Comparison of ENCODE assay signal across 8 cellular contexts in genomic region chr12:110282956-110283817, GRCh38. TPM values are rescaled to one million over a fixed set of nuclear protein-coding genes. Genes with fewer than 3 reads are reported as not detected.
DNase-seq lines count a peak whose midpoint lies in the region; ATAC-seq, FAIRE-seq and TF ChIP-seq lines count a peak whose summit lies in the region.

No MANE protein-coding gene starts in this region.

- H4K20me1 ChIP-seq in keratinocyte (ENCODE audit: control insufficient read depth, extremely low read depth, insufficient read depth, low read length), result peaks cover 24% of the 10 kb centered on the region

- no peak overlapping the region for H2AFZ ChIP-seq in keratinocyte (ENCODE audit: control insufficient read depth, low read length)

- H3K36me3 ChIP-seq in keratinocyte (ENCODE audit: control insufficient read depth in 2 of 2, extremely low read depth in 1 of 2, insufficient read depth in 2 of 2, low read length in 2 of 2) (peaks cover 3 to 27% of the 10 kb centered on the region in 2 experiments), upper lobe of left lung (peaks cover 0 to 23% (median 3%) of the 10 kb centered on the region in 4 donors)

- H3K4me2 ChIP-seq in keratinocyte (ENCODE audit: control insufficient read depth, extremely low read depth, insufficient read depth, low read depth, low read length), result peak overlapping the region; percentile 100

- H3K4me3 ChIP-seq in keratinocyte (ENCODE audit: control insufficient read depth in 2 of 3, extremely low read depth in 1 of 3, insufficient read depth in 2 of 3, low read depth in 1 of 3, low read length in 3 of 3), result peak overlapping the region; percentile 53 to 99 (median 82)
- H3K4me3 ChIP-seq in upper lobe of left lung, result peak overlapping the region in 3 of 4 donors; percentile 84 to 95 (median 90)

- intact Hi-C loops in activated T-helper 1 cell treated with anti-CD3 and anti-CD28 coated beads, Interleukin-12 subunit alpha, Interleukin-12 subunit beta, Interleukin-2, Interleukin-4 antibody, amounts not matched to agents 30 ng/mL and 10 ng/mL and 1 ng/mL, durations not matched to agents 14 hours and 24 hours and 36 hours (cut with micrococcal nuclease), result loop anchor here (2.0 to 10.0 kb wide), 8 partner anchors 34 to 1131 kb away; partner anchors contain the start of genes ANKRD13A, C12orf76, GIT2 and GLTP

- H3K4me1 ChIP-seq in keratinocyte (ENCODE audit: control insufficient read depth, extremely low read depth, insufficient read depth, low read length) (peaks cover 59% of the 10 kb centered on the region), upper lobe of left lung (peaks cover 50 to 62% (median 54%) of the 10 kb centered on the region in 4 donors)

- H3K9me3 ChIP-seq in keratinocyte (ENCODE audit: control insufficient read depth, low read depth, low read length) (no peaks in the 10 kb centered on the region), upper lobe of left lung (no peaks in the 10 kb centered on the region)

- H3K4me3 Mint-ChIP-seq in activated T-cell treated with anti-CD3 and anti-CD28 coated beads, Interleukin-2, amount 50 U/mL, for 72 hours, result peak overlapping the region; percentile 75 to 88
- peak overlapping the region; percentile 90 for H3K4me3 Mint-ChIP-seq in activated T-helper 1 cell treated with anti-CD3 and anti-CD28 coated beads, Interleukin-12 subunit alpha, Interleukin-12 subunit beta, Interleukin-2, Interleukin-4 antibody, amounts not matched to agents 30 ng/mL and 10 ng/mL and 1 ng/mL, durations not matched to agents 14 hours and 24 hours and 36 hours

- peak overlapping the region; percentile 97 for H3K9ac ChIP-seq in keratinocyte (ENCODE audit: control insufficient read depth, extremely low read depth, insufficient read depth, low read length)

- WGBS in upper lobe of left lung, 2 donors, result 33 to 36% methylated on average over 7 of the region's 7 CpGs

- peaks cover 12 to 21% of the 10 kb centered on the region in 2 donors for H3K36me3 Mint-ChIP-seq in activated T-cell treated with anti-CD3 and anti-CD28 coated beads, Interleukin-2, amount 50 U/mL, for 72 hours (ENCODE audit: insufficient read depth in 2 of 2)
- H3K36me3 Mint-ChIP-seq in activated T-helper 1 cell treated with anti-CD3 and anti-CD28 coated beads, Interleukin-12 subunit alpha, Interleukin-12 subunit beta, Interleukin-2, Interleukin-4 antibody, amounts not matched to agents 30 ng/mL and 10 ng/mL and 1 ng/mL, durations not matched to agents 14 hours and 24 hours and 36 hours (ENCODE audit: low read depth), result peaks cover 40% of the 10 kb centered on the region

- TF ChIP-seq CTCF in keratinocyte (optimal IDR thresholded peaks at IDR 0.05 in 1 of 3, IDR thresholded peaks at IDR 0.05 in 1 of 3, conservative IDR thresholded peaks at IDR 0.05 in 1 of 3; ENCODE audit: extremely low read depth in 1 of 3, insufficient read depth in 2 of 3, low read length in 3 of 3), result no peak
- no peak for TF ChIP-seq CTCF in upper lobe of left lung (IDR thresholded peaks at IDR 0.05)

- no peak for TF ChIP-seq EP300 in upper lobe of left lung (IDR thresholded peaks at IDR 0.05)

- DNase-seq in activated T-cell treated with anti-CD3 and anti-CD28 coated beads, Interleukin-2, amount 50 U/mL, for 72 hours, result no peak
- no peak for DNase-seq in activated T-cell treated with anti-CD3 and anti-CD28 coated beads, Interleukin-2, amount 50 U/mL, for 1 hour
- no peak for DNase-seq in activated T-helper 1 cell treated with anti-CD3 and anti-CD28 coated beads, Interleukin-12 subunit alpha, Interleukin-12 subunit beta, Interleukin-2, Interleukin-4 antibody, amounts not matched to agents 30 ng/mL and 10 ng/mL and 1 ng/mL, durations not matched to agents 14 hours and 24 hours and 36 hours (ENCODE audit: low spot score)
- no peak for DNase-seq in keratinocyte (ENCODE audit: low read depth, low spot score)
- DNase-seq in upper lobe of left lung, result no peak
- DNase-seq in NCI-H524 (lab: John Stamatoyannopoulos, UW), result no peak
- no peak for DNase-seq in occipital lobe (lab: John Stamatoyannopoulos, UW)

- TF ChIP-seq POLR2A in upper lobe of left lung (IDR thresholded peaks at IDR 0.05), result no peak

- H3K27me3 Mint-ChIP-seq in activated T-cell treated with anti-CD3 and anti-CD28 coated beads, Interleukin-2, amount 50 U/mL, for 72 hours (ENCODE audit: low read depth), result peaks cover 6% of the 10 kb centered on the region
- H3K27me3 Mint-ChIP-seq in activated T-helper 1 cell treated with anti-CD3 and anti-CD28 coated beads, Interleukin-12 subunit alpha, Interleukin-12 subunit beta, Interleukin-2, Interleukin-4 antibody, amounts not matched to agents 30 ng/mL and 10 ng/mL and 1 ng/mL, durations not matched to agents 14 hours and 24 hours and 36 hours (ENCODE audit: insufficient read depth), result no peaks in the 10 kb centered on the region

- H3K27ac ChIP-seq in keratinocyte (ENCODE audit: control insufficient read depth, insufficient read depth, low read length) (peak overlapping the region; percentile 92), upper lobe of left lung (peak overlapping the region in 3 of 4 donors; percentile 97 to 99 (median 99))

- H3K4me1 Mint-ChIP-seq in activated T-cell treated with anti-CD3 and anti-CD28 coated beads, Interleukin-2, amount 50 U/mL, for 72 hours (ENCODE audit: low read depth), result peaks cover 70% of the 10 kb centered on the region
- peaks cover 51% of the 10 kb centered on the region for H3K4me1 Mint-ChIP-seq in activated T-helper 1 cell treated with anti-CD3 and anti-CD28 coated beads, Interleukin-12 subunit alpha, Interleukin-12 subunit beta, Interleukin-2, Interleukin-4 antibody, amounts not matched to agents 30 ng/mL and 10 ng/mL and 1 ng/mL, durations not matched to agents 14 hours and 24 hours and 36 hours (ENCODE audit: low read depth)

- H3K79me2 ChIP-seq in keratinocyte (ENCODE audit: control insufficient read depth, insufficient read depth, low read length), result peaks cover 68% of the 10 kb centered on the region

- H3K9me1 ChIP-seq in keratinocyte (ENCODE audit: control insufficient read depth, extremely low read depth, insufficient read depth, low read length), result no peaks in the 10 kb centered on the region

- dilution Hi-C loops in keratinocyte (cut with MboI; ENCODE audit: extremely low pct_ligation_motif_present, low sequenced_read_pairs), result no loop called here

- no peak for ATAC-seq in activated T-cell treated with anti-CD3 and anti-CD28 coated beads, Interleukin-2, amount 50 U/mL, for 72 hours (replicated peaks in 1 of 2)
- ATAC-seq in upper lobe of left lung (ENCODE audit: low FRiP score in 2 of 2), result no peak
- ATAC-seq in GM19023 (IDR thresholded peaks at IDR 0.05; ENCODE audit: unreplicated experiment), result no peak

- FAIRE-seq in keratinocyte (lab: Jason Lieb, UNC), result no peak

- H3K27me3 ChIP-seq in keratinocyte (ENCODE audit: control insufficient read depth, extremely low read depth, insufficient read depth, low read length) (no peaks in the 10 kb centered on the region), upper lobe of left lung (no peaks in the 10 kb centered on the region)

- no peaks in the 10 kb centered on the region for H3K9me3 Mint-ChIP-seq in activated T-cell treated with anti-CD3 and anti-CD28 coated beads, Interleukin-2, amount 50 U/mL, for 72 hours
- H3K9me3 Mint-ChIP-seq in activated T-helper 1 cell treated with anti-CD3 and anti-CD28 coated beads, Interleukin-12 subunit alpha, Interleukin-12 subunit beta, Interleukin-2, Interleukin-4 antibody, amounts not matched to agents 30 ng/mL and 10 ng/mL and 1 ng/mL, durations not matched to agents 14 hours and 24 hours and 36 hours, result no peaks in the 10 kb centered on the region

- peak overlapping the region; percentile 93 for H3K27ac Mint-ChIP-seq in activated T-cell treated with anti-CD3 and anti-CD28 coated beads, Interleukin-2, amount 50 U/mL, for 72 hours
- H3K27ac Mint-ChIP-seq in activated T-helper 1 cell treated with anti-CD3 and anti-CD28 coated beads, Interleukin-12 subunit alpha, Interleukin-12 subunit beta, Interleukin-2, Interleukin-4 antibody, amounts not matched to agents 30 ng/mL and 10 ng/mL and 1 ng/mL, durations not matched to agents 14 hours and 24 hours and 36 hours, result peak overlapping the region; percentile 76

RNA-seq across cellular contexts. Expression of gene ATP2A2, which starts 2.1 kb away (rescaled TPM):
- 100 to 1,000 TPM; 106 to 127 TPM for total RNA-seq in activated T-cell treated with anti-CD3 and anti-CD28 coated beads, Interleukin-2, amount 50 U/mL, for 72 hours
- 208 and 211 TPM in 2 replicates for total RNA-seq in activated T-helper 1 cell treated with anti-CD3 and anti-CD28 coated beads, Interleukin-12 subunit alpha, Interleukin-12 subunit beta, Interleukin-2, Interleukin-4 antibody, amounts not matched to agents 30 ng/mL and 10 ng/mL and 1 ng/mL, durations not matched to agents 14 hours and 24 hours and 36 hours
- polyA plus RNA-seq in keratinocyte, result 54.5 to 190 TPM (median 127 TPM) in 3 replicates
- polyA plus RNA-seq in keratinocyte (2011; ENCODE audit: low read depth), result 125 TPM
- 44.8 and 61.1 TPM in 2 replicates for polyA plus RNA-seq in keratinocyte (2011; cell fraction: cytosol; rRNA removed)
- 434 and 449 TPM in 2 replicates for polyA plus RNA-seq in keratinocyte (2011; cell fraction: nucleus; rRNA removed)
- polyA plus RNA-seq in keratinocyte (2012; ENCODE audit: low replicate concordance), result 126 and 203 TPM in 2 replicates
- polyA minus RNA-seq in keratinocyte, result 122 to 314 TPM (median 265 TPM) in 3 replicates
- 79.8 TPM for polyA minus RNA-seq in keratinocyte (2011; cell fraction: cytosol; rRNA and poly(A)+ RNA removed)
- 294 and 451 TPM in 2 replicates for polyA minus RNA-seq in keratinocyte (2011; cell fraction: nucleus; rRNA and poly(A)+ RNA removed)
- total RNA-seq in upper lobe of left lung, result 100 to 1,000 TPM in 5 of 6 donors, 10 to 100 TPM in 1; 91.7 to 166 (median 142) TPM
- total RNA-seq in occipital lobe, result 161 TPM
